ENCODE assay signal across 24 cellular contexts in the genomic region with DNA sequence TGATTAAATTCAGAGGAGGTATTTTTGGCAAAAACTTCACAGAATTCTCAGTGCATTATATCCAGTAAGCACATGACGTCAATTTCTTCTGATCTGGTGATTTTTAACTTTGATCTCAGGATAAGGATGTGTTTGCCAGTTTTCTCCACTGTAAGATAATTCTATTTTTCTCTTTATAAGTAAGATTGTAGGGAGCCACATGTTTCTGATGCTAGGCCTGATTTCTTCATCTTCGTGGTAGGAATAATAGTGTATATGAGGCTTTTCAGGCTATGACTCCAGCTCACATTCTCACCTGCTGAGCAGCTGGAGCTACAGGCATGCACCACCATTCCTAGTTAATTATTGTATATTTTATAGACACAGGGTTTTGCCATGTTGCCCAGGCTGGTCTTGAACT.
"Had no signal": no experiment of that assay in that cellular context is flagged by ENCODE, and none has a peak within 500 bp of the region (broad histone marks: within the 10 kb centered on the region; RNA-seq: fewer than 3 reads in every experiment).

No MANE protein-coding gene starts in this region.

- H3K4me3 Mint-ChIP-seq: activated B cell treated with CpG ODN at 0.5 μM for 24 hours; activated CD4-positive, alpha-beta T cell treated with anti-CD3 and anti-CD28 coated beads for 36 hours; activated naive CD4-positive, alpha-beta T cell treated with anti-CD3 and anti-CD28 coated beads for 36 hours; activated T-cell treated with anti-CD3 and anti-CD28 coated beads, Interleukin-2, amount 50 U/mL, for 24 hours; brain; dendritic cell treated with granulocyte-macrophage colony-stimulating factor and Interleukin-4, amounts not matched to agents 40 ng/mL and 50 ng/mL, for 4 days; immature natural killer cell; natural killer cell treated with Interleukin-12 subunit alpha and Interleukin-12 subunit beta and Interleukin-15 and Interleukin-18, amount 100 ng/mL, for 72 hours; T-cell had no signal

- H3K27ac ChIP-seq: foreskin keratinocyte, hepatocyte, left lung, parathyroid adenoma, stomach, suprapubic skin, tibial nerve had no signal

- H3K9ac ChIP-seq: parathyroid adenoma had no signal

- H3K27me3 Mint-ChIP-seq: activated T-cell treated with anti-CD3 and anti-CD28 coated beads, Interleukin-2, amount 50 U/mL, for 24 hours; dendritic cell treated with granulocyte-macrophage colony-stimulating factor and Interleukin-4, amounts not matched to agents 40 ng/mL and 50 ng/mL, for 4 days; natural killer cell treated with Interleukin-12 subunit alpha and Interleukin-12 subunit beta and Interleukin-15 and Interleukin-18, amount 100 ng/mL, for 72 hours had no signal

- H3K9me3 ChIP-seq: left lung, stomach, suprapubic skin, tibial nerve had no signal

- H3K79me2 ChIP-seq: hepatocyte, parathyroid adenoma had no signal

- H3K4me2 ChIP-seq: hepatocyte had no signal

- H3K4me1 ChIP-seq: foreskin keratinocyte, stomach, suprapubic skin, tibial nerve had no signal

- H3K4me3 ChIP-seq: hepatocyte, left lung, stomach, suprapubic skin, tibial nerve had no signal

- H3K9me3 Mint-ChIP-seq: activated B cell treated with CpG ODN at 0.5 μM for 24 hours; activated naive CD4-positive, alpha-beta T cell treated with anti-CD3 and anti-CD28 coated beads for 36 hours; activated T-cell treated with anti-CD3 and anti-CD28 coated beads, Interleukin-2, amount 50 U/mL, for 24 hours; dendritic cell treated with granulocyte-macrophage colony-stimulating factor and Interleukin-4, amounts not matched to agents 40 ng/mL and 50 ng/mL, for 4 days; immature natural killer cell; natural killer cell treated with Interleukin-12 subunit alpha and Interleukin-12 subunit beta and Interleukin-15 and Interleukin-18, amount 100 ng/mL, for 72 hours; T-cell had no signal

- H3K27me3 ChIP-seq: foreskin keratinocyte, hepatocyte, left lung, stomach, suprapubic skin, tibial nerve had no signal

- ATAC-seq: activated CD4-positive, alpha-beta T cell treated with anti-CD3 and anti-CD28 coated beads for 36 hours; foreskin keratinocyte; left lung; natural killer cell treated with Interleukin-12 subunit alpha and Interleukin-12 subunit beta and Interleukin-15 and Interleukin-18, amount 100 ng/mL, for 72 hours; right cardiac atrium had no signal

- H3K27ac Mint-ChIP-seq: activated B cell treated with CpG ODN at 0.5 μM for 24 hours; activated CD4-positive, alpha-beta T cell treated with anti-CD3 and anti-CD28 coated beads for 36 hours; activated naive CD4-positive, alpha-beta T cell treated with anti-CD3 and anti-CD28 coated beads for 36 hours; activated T-cell treated with anti-CD3 and anti-CD28 coated beads, Interleukin-2, amount 50 U/mL, for 24 hours; dendritic cell treated with granulocyte-macrophage colony-stimulating factor and Interleukin-4, amounts not matched to agents 40 ng/mL and 50 ng/mL, for 4 days; immature natural killer cell; T-cell had no signal

- H3K36me3 Mint-ChIP-seq: brain; immature natural killer cell; natural killer cell treated with Interleukin-12 subunit alpha and Interleukin-12 subunit beta and Interleukin-15 and Interleukin-18, amount 100 ng/mL, for 72 hours; T-cell had no signal

- DNase-seq: activated B cell treated with CpG ODN at 0.5 μM for 24 hours; activated CD4-positive, alpha-beta T cell treated with anti-CD3 and anti-CD28 coated beads for 36 hours; activated CD4-positive, alpha-beta T cell treated with anti-CD3 and anti-CD28 coated beads, Interleukin-2, amount 50 U/mL, for 4 hours; activated CD8-positive, alpha-beta memory T cell treated with anti-CD3 and anti-CD28 coated beads for 24 hours; activated CD8-positive, alpha-beta memory T cell treated with anti-CD3 and anti-CD28 coated beads, Interleukin-2, amount 50 U/mL, for 4 hours; activated naive CD4-positive, alpha-beta T cell treated with anti-CD3 and anti-CD28 coated beads for 36 hours; activated T-cell treated with anti-CD3 and anti-CD28 coated beads, Interleukin-2, amount 50 U/mL, for 24 hours; caudate nucleus; effector CD8-positive, alpha-beta T cell; foreskin keratinocyte; immature natural killer cell; left lung; midbrain; right cardiac atrium; stimulated activated CD4-positive, alpha-beta T cell treated with anti-CD3 and anti-CD28 coated beads, Interleukin-12 subunit alpha, Interleukin-12 subunit beta, amount 100 ng/mL, for 4 hours; stomach; T-cell had no signal

- H2AFZ ChIP-seq: hepatocyte had no signal

- H3K4me1 Mint-ChIP-seq: brain had no signal

- H3K36me3 ChIP-seq: left lung, stomach, suprapubic skin, tibial nerve had no signal
